Comparison of ENCODE assay signal across 1 cellular context in genomic region chr11:45304992-45305335, GRCh38.
TF ChIP-seq lines count a peak whose summit lies in the region.

No MANE protein-coding gene starts in this region.

TF ChIP-seq in GM12878, 131 proteins besides CTCF, POLR2A, EP300 and RAD21 (continued from another document):
- TF ChIP-seq REST (IDR thresholded peaks at IDR 0.05; ENCODE audit: low read depth, low read length) (no peak), NR2C1 (IDR thresholded peaks at IDR 0.05) (no peak), ASH2L (IDR thresholded peaks at IDR 0.05; ENCODE audit: borderline replicate concordance, low read depth) (no peak), LARP7 (IDR thresholded peaks at IDR 0.05) (no peak), CBFB (IDR thresholded peaks at IDR 0.05; ENCODE audit: low read depth) (no peak), CHD1 (IDR thresholded peaks at IDR 0.05; ENCODE audit: low read depth, low read length) (no peak), RCOR1 (conservative IDR thresholded peaks at IDR 0.05; ENCODE audit: low read depth, low read length) (no peak)
- TF ChIP-seq, protein P1, sequence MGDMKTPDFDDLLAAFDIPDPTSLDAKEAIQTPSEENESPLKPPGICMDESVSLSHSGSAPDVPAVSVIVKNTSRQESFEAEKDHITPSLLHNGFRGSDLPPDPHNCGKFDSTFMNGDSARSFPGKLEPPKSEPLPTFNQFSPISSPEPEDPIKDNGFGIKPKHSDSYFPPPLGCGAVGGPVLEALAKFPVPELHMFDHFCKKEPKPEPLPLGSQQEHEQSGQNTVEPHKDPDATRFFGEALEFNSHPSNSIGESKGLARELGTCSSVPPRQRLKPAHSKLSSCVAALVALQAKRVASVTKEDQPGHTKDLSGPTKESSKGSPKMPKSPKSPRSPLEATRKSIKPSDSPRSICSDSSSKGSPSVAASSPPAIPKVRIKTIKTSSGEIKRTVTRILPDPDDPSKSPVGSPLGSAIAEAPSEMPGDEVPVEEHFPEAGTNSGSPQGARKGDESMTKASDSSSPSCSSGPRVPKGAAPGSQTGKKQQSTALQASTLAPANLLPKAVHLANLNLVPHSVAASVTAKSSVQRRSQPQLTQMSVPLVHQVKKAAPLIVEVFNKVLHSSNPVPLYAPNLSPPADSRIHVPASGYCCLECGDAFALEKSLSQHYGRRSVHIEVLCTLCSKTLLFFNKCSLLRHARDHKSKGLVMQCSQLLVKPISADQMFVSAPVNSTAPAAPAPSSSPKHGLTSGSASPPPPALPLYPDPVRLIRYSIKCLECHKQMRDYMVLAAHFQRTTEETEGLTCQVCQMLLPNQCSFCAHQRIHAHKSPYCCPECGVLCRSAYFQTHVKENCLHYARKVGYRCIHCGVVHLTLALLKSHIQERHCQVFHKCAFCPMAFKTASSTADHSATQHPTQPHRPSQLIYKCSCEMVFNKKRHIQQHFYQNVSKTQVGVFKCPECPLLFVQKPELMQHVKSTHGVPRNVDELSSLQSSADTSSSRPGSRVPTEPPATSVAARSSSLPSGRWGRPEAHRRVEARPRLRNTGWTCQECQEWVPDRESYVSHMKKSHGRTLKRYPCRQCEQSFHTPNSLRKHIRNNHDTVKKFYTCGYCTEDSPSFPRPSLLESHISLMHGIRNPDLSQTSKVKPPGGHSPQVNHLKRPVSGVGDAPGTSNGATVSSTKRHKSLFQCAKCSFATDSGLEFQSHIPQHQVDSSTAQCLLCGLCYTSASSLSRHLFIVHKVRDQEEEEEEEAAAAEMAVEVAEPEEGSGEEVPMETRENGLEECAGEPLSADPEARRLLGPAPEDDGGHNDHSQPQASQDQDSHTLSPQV (IDR thresholded peaks at IDR 0.05), result no peak
